Comparison of ENCODE assay signal across 14 cellular contexts in genomic region chr3:29427266-29428103, GRCh38.
DNase-seq lines count a peak whose midpoint lies in the region; ATAC-seq and TF ChIP-seq lines count a peak whose summit lies in the region.
"Had no signal": no experiment of that assay in that cellular context is flagged by ENCODE, and none has a peak within 500 bp of the region (broad histone marks: within the 10 kb centered on the region; RNA-seq: fewer than 3 reads in every experiment).

No MANE protein-coding gene starts in this region.

- no peaks in the 10 kb centered on the region for H3K9me3 ChIP-seq in MG63

- DNase-seq in AG09319 (ENCODE audit: extremely low read depth, low read depth) (peak; percentile 80), MG63 (peak; percentile 41), fibroblast of gingiva (ENCODE audit: low read depth) (peak; percentile 97), myocyte (ENCODE audit: low read depth) (peak; percentile 58), progenitor cell of endocrine pancreas (ENCODE audit: low spot score, unreplicated experiment) (no peak), NCI-H2107 treated with DMSO at 0.1 percent for 48 hours (lab: John Stamatoyannopoulos, UW; ENCODE audit: unreplicated experiment) (no peak)
- DNase-seq: activated CD4-positive, alpha-beta T cell treated with anti-CD3 and anti-CD28 coated beads for 36 hours; activated naive CD8-positive, alpha-beta T cell treated with anti-CD3 and anti-CD28 coated beads, Interleukin-2, amount 50 U/mL, for 24 hours; T-helper 9 cell had no signal

- no peak overlapping the region for H3K27ac Mint-ChIP-seq in progenitor cell of endocrine pancreas
- H3K27ac Mint-ChIP-seq: activated CD4-positive, alpha-beta T cell treated with anti-CD3 and anti-CD28 coated beads for 36 hours; activated naive CD8-positive, alpha-beta T cell treated with anti-CD3 and anti-CD28 coated beads, Interleukin-2, amount 50 U/mL, for 24 hours; B cell; GM23338 had no signal

- H3K4me3 ChIP-seq in MG63, result no peak overlapping the region
- H3K4me3 ChIP-seq: GM23338, hepatocyte had no signal

- TF ChIP-seq CTCF in AG09319 (IDR thresholded peaks at IDR 0.05; ENCODE audit: low read depth, low read length) (no peak), progenitor cell of endocrine pancreas (IDR thresholded peaks at IDR 0.05; ENCODE audit: unreplicated experiment) (no peak)

- no peak for ATAC-seq in GM19328 (IDR thresholded peaks at IDR 0.05; ENCODE audit: unreplicated experiment)
- no peak for ATAC-seq in HG02610 (IDR thresholded peaks at IDR 0.05; ENCODE audit: unreplicated experiment)
- ATAC-seq: activated CD4-positive, alpha-beta T cell treated with anti-CD3 and anti-CD28 coated beads for 36 hours; activated naive CD8-positive, alpha-beta T cell treated with anti-CD3 and anti-CD28 coated beads, Interleukin-2, amount 50 U/mL, for 24 hours; GM23338 had no signal

- H3K36me3 ChIP-seq in MG63, result no peaks in the 10 kb centered on the region

- no peaks in the 10 kb centered on the region for H3K9me3 Mint-ChIP-seq in progenitor cell of endocrine pancreas (ENCODE audit: low read depth)
- H3K9me3 Mint-ChIP-seq: GM23338 had no signal

- no peak overlapping the region for H3K4me3 Mint-ChIP-seq in progenitor cell of endocrine pancreas (ENCODE audit: low read depth)
- H3K4me3 Mint-ChIP-seq: activated CD4-positive, alpha-beta T cell treated with anti-CD3 and anti-CD28 coated beads for 36 hours; activated naive CD8-positive, alpha-beta T cell treated with anti-CD3 and anti-CD28 coated beads, Interleukin-2, amount 50 U/mL, for 24 hours; B cell; GM23338 had no signal

- H3K27me3 ChIP-seq in MG63, result no peaks in the 10 kb centered on the region
- H3K27me3 ChIP-seq: hepatocyte had no signal

- H3K4me1 Mint-ChIP-seq in progenitor cell of endocrine pancreas (ENCODE audit: low read depth), result peaks cover 10% of the 10 kb centered on the region
- H3K4me1 Mint-ChIP-seq: activated CD4-positive, alpha-beta T cell treated with anti-CD3 and anti-CD28 coated beads for 36 hours; activated naive CD8-positive, alpha-beta T cell treated with anti-CD3 and anti-CD28 coated beads, Interleukin-2, amount 50 U/mL, for 24 hours; B cell had no signal

- no peaks in the 10 kb centered on the region for H3K27me3 Mint-ChIP-seq in progenitor cell of endocrine pancreas
- H3K27me3 Mint-ChIP-seq: activated CD4-positive, alpha-beta T cell treated with anti-CD3 and anti-CD28 coated beads for 36 hours; activated naive CD8-positive, alpha-beta T cell treated with anti-CD3 and anti-CD28 coated beads, Interleukin-2, amount 50 U/mL, for 24 hours; B cell had no signal

- no peaks in the 10 kb centered on the region for H3K36me3 Mint-ChIP-seq in progenitor cell of endocrine pancreas (ENCODE audit: insufficient read depth)

Comparison
In these comparisons a context has a peak if more than half of its experiments do, and no peak if none do; other contexts are left out.
1. DNase-seq: peak in AG09319 (single experiment), MG63 (single experiment), fibroblast of gingiva (single experiment) and myocyte (single experiment); none in progenitor cell of endocrine pancreas (single experiment) and NCI-H2107 treated with DMSO at 0.1 percent for 48 hours (single experiment).